In the genomic region with DNA sequence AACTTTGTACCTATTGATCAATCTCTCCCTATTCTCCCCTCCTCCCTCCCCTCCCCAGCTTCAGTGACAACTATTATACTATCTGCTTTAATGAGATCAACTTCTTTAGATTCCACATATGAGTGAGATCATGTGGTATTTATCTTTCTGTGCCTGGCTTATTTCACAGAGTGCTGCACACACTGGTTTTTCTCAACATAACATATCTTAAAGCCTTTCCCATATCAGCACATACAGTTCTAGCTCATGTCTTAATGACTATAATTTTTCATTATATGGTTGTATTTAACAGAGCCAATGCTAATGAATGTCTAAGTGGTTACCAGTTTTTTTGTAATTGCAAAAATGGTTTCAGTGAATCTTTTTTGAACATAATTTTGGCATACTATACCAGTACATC, we compare ENCODE assay signal across 23 cellular contexts.
"Had no signal": no experiment of that assay in that cellular context is flagged by ENCODE, and none has a peak within 500 bp of the region (broad histone marks: within the 10 kb centered on the region; RNA-seq: fewer than 3 reads in every experiment).

No MANE protein-coding gene starts in this region.

- H3K9me3 ChIP-seq: left ventricle myocardium inferior, mucosa of descending colon, ovary, right atrium auricular region, right lobe of liver, stomach, testis, thyroid gland, transverse colon, upper lobe of left lung, vagina had no signal

- H3K4me1 ChIP-seq: right atrium auricular region, right lobe of liver, thyroid gland, transverse colon had no signal

- DNase-seq: islet precursor cell; left ventricle myocardium inferior; mesendoderm; midbrain; mucosa of descending colon; naive thymus-derived CD4-positive, alpha-beta T cell; ovary; right lobe of liver; stimulated activated CD4-positive, alpha-beta T cell treated with anti-CD3 and anti-CD28 coated beads, Interleukin-12 subunit alpha, Interleukin-12 subunit beta, amount 100 ng/mL, for 4 hours; stimulated activated CD4-positive, alpha-beta T cell treated with anti-CD3 and anti-CD28 coated beads, Interleukin-15, amount 100 ng/mL, for 24 hours; stimulated activated CD4-positive, alpha-beta T cell treated with anti-CD3 and anti-CD28 coated beads, Interleukin-2, amount 100 ng/mL, for 24 hours; stimulated activated CD4-positive, alpha-beta T cell treated with anti-CD3 and anti-CD28 coated beads, Interleukin-4, amount 100 ng/mL, for 1 hour; stimulated activated naive B cell treated with anti-CD40 and anti-IgM and Interleukin-4, amounts not matched to agents 10 μg/mL and 1 μg/mL and 100 μg/mL, for 72 hours; stimulated activated naive CD8-positive, alpha-beta T cell treated with anti-CD3 and anti-CD28 coated beads, Interleukin-15, Interleukin-2, amounts not matched to agents 100 U/mL and 50 U/mL, for 24 hours; stomach; testis; thyroid gland; transverse colon; upper lobe of left lung had no signal

- H3K27ac ChIP-seq: left ventricle myocardium inferior, ovary, right atrium auricular region, right lobe of liver, stomach, testis, thyroid gland, transverse colon, upper lobe of left lung, vagina had no signal

- H3K27me3 ChIP-seq: ovary, right atrium auricular region, right lobe of liver, stomach, testis, thyroid gland, transverse colon, upper lobe of left lung, vagina had no signal

- ATAC-seq: mucosa of descending colon; naive thymus-derived CD4-positive, alpha-beta T cell; natural killer cell treated with Interleukin-12 subunit alpha and Interleukin-12 subunit beta and Interleukin-15 and Interleukin-18, amount 100 ng/mL, for 72 hours; stimulated activated naive B cell treated with anti-CD40 and anti-IgM and Interleukin-4, amounts not matched to agents 10 μg/mL and 1 μg/mL and 100 μg/mL, for 72 hours; stimulated activated naive CD8-positive, alpha-beta T cell treated with anti-CD3 and anti-CD28 coated beads, Interleukin-15, Interleukin-2, amounts not matched to agents 100 U/mL and 50 U/mL, for 24 hours had no signal

- H3K36me3 ChIP-seq: left ventricle myocardium inferior, ovary, right atrium auricular region, right lobe of liver, stomach, thyroid gland, transverse colon, upper lobe of left lung, vagina had no signal

- H3K4me3 ChIP-seq: left ventricle myocardium inferior, lung, mucosa of descending colon, ovary, right atrium auricular region, right lobe of liver, stomach, testis, thyroid gland, transverse colon, upper lobe of left lung, vagina had no signal
